In genomic region chr17:82884923-82885322, GRCh38 we compare ENCODE assay signal across 2 cellular contexts.
TF ChIP-seq lines count a peak whose summit lies in the region.

No MANE protein-coding gene starts in this region.

TF ChIP-seq in SK-N-SH, 30 proteins besides CTCF, POLR2A, EP300 and RAD21 (continued from another document):
- TF ChIP-seq REST (IDR thresholded peaks at IDR 0.05; ENCODE audit: low read depth, low read length) (no peak), GABPA (IDR thresholded peaks at IDR 0.05; ENCODE audit: low read depth) (no peak), GATA2 (CRISPR knock-in tag; IDR thresholded peaks at IDR 0.05) (no peak), IRF3 (IDR thresholded peaks at IDR 0.05; ENCODE audit: low read depth, low read length) (no peak), ELF1 (IDR thresholded peaks at IDR 0.05) (no peak), USF1 (IDR thresholded peaks at IDR 0.05; ENCODE audit: borderline replicate concordance, low read depth) (no peak), ZBTB33 (IDR thresholded peaks at IDR 0.05; ENCODE audit: borderline replicate concordance, low read depth) (no peak), NFIC (IDR thresholded peaks at IDR 0.05; ENCODE audit: borderline replicate concordance) (no peak), POLR2AphosphoS5 (IDR thresholded peaks at IDR 0.05; ENCODE audit: low read depth, low read length) (no peak), FOXM1 (IDR thresholded peaks at IDR 0.05; ENCODE audit: low read depth) (no peak), SMC3 (IDR thresholded peaks at IDR 0.05; ENCODE audit: low read depth, low read length) (no peak), TCF12 (IDR thresholded peaks at IDR 0.05) (no peak), USF2 (IDR thresholded peaks at IDR 0.05; ENCODE audit: borderline replicate concordance, low read depth, low read length) (no peak), TAF1 (IDR thresholded peaks at IDR 0.05; ENCODE audit: borderline replicate concordance, low read depth, low read length) (no peak), RCOR1 (IDR thresholded peaks at IDR 0.05; ENCODE audit: low read length) (no peak), MAX (IDR thresholded peaks at IDR 0.05; ENCODE audit: low read depth) (no peak)

TF ChIP-seq in SK-N-SH treated with all-trans-retinoic acid at 6 μM for 48 hours, 23 proteins besides CTCF, POLR2A, EP300 and RAD21 (continued from another document):
- TF ChIP-seq TSHZ2 (CRISPR knock-in tag; IDR thresholded peaks at IDR 0.05) (no peak), ZNF565 (CRISPR knock-in tag; conservative IDR thresholded peaks at IDR 0.05; ENCODE audit: low read depth) (no peak), ZNF8 (CRISPR knock-in tag; IDR thresholded peaks at IDR 0.05) (no peak), POU6F1 (CRISPR knock-in tag; IDR thresholded peaks at IDR 0.05; ENCODE audit: borderline replicate concordance, low read depth) (no peak), GLIS3 (CRISPR knock-in tag; IDR thresholded peaks at IDR 0.05) (no peak), SNAI2 (CRISPR knock-in tag; IDR thresholded peaks at IDR 0.05) (no peak), RARB (CRISPR knock-in tag; IDR thresholded peaks at IDR 0.05) (no peak)
